In the genomic region with DNA sequence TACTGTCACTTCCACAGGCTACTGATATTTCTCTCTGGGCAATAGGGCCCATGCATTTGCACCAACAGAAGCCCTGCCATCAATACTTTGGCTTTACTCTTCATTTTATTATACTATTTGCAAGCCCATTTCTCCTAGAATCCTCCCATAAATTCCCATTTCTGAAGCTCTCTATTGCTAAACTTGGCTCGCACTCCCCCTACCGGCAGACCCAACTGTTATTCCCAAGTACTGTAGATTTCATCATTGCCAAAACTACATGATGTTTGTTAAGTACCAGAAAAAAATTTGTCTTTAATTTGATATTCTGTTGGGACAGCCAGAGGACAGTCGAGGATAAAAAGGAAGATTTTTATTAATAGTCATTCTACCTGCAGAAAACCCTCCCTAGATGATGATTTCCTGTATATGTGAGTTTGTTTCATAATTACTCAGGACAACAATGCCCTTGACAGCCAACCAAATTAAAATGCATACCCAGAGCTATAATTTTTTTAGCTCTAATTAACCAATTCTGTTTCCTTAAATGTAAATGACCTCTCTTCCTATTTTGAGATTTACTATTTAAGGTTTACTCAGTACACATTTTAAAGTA, we compare ENCODE assay signal across 9 cellular contexts.
DNase-seq lines count a peak whose midpoint lies in the region; ATAC-seq, FAIRE-seq and TF ChIP-seq lines count a peak whose summit lies in the region.
"Had no signal": no experiment of that assay in that cellular context is flagged by ENCODE, and none has a peak within 500 bp of the region (broad histone marks: within the 10 kb centered on the region; RNA-seq: fewer than 3 reads in every experiment).

No MANE protein-coding gene starts in this region.

- CTCF ChIA-PET in CD4-positive, alpha-beta T cell (lab: Charles Lee): no interaction called here

- no peak overlapping the region for H3K4me3 Mint-ChIP-seq in CD4-positive, alpha-beta T cell

- TF ChIP-seq EP300 in upper lobe of left lung (IDR thresholded peaks at IDR 0.05): no peak

- H3K36me3 ChIP-seq in upper lobe of left lung: no peaks in the 10 kb centered on the region

- WGBS in upper lobe of left lung, 2 donors: 4 to 5% methylated on average over 3 of the region's 3 CpGs

- no peaks in the 10 kb centered on the region for H3K36me3 Mint-ChIP-seq in CD4-positive, alpha-beta T cell (ENCODE audit: low read depth)

- no peaks in the 10 kb centered on the region for H3K9me3 Mint-ChIP-seq in CD4-positive, alpha-beta T cell

- peak; percentile 81 for FAIRE-seq in GM19239 (lab: Jason Lieb, UNC)

- H3K4me3 ChIP-seq in upper lobe of left lung: no peak overlapping the region
- H3K4me3 ChIP-seq: skin epidermis had no signal

- H3K27ac Mint-ChIP-seq in CD4-positive, alpha-beta T cell: no peak overlapping the region

- H3K27me3 Mint-ChIP-seq in CD4-positive, alpha-beta T cell: peaks cover 49% of the 10 kb centered on the region

- H3K27ac ChIP-seq in CD4-positive, alpha-beta T cell (ENCODE audit: low read depth, low read length): no peak overlapping the region
- H3K27ac ChIP-seq in upper lobe of left lung: no peak overlapping the region
- H3K27ac ChIP-seq: skin epidermis had no signal

- no peaks in the 10 kb centered on the region for H3K4me1 ChIP-seq in upper lobe of left lung

- no peak for TF ChIP-seq POLR2A in upper lobe of left lung (IDR thresholded peaks at IDR 0.05)

- POLR2A ChIA-PET in CD4-positive, alpha-beta T cell (lab: Charles Lee): no interaction called here

- H3K4me1 Mint-ChIP-seq in CD4-positive, alpha-beta T cell (ENCODE audit: low read depth): no peaks in the 10 kb centered on the region

- TF ChIP-seq CTCF in CD4-positive, alpha-beta T cell (IDR thresholded peaks at IDR 0.05): peak; percentile 52
- peak; percentile 36 to 70 (median 54) for TF ChIP-seq CTCF in upper lobe of left lung (IDR thresholded peaks at IDR 0.05)

- H3K9me3 ChIP-seq in CD4-positive, alpha-beta T cell (ENCODE audit: control insufficient read depth, low read length): no peaks in the 10 kb centered on the region
- no peaks in the 10 kb centered on the region for H3K9me3 ChIP-seq in upper lobe of left lung

- peaks cover 12% of the 10 kb centered on the region for H3K27me3 ChIP-seq in CD4-positive, alpha-beta T cell (ENCODE audit: control insufficient read depth, insufficient read depth, low read length)
- no peaks in the 10 kb centered on the region for H3K27me3 ChIP-seq in upper lobe of left lung

- ATAC-seq in CD4-positive, alpha-beta T cell (ENCODE audit: poor library complexity): no peak
- peak; percentile 96 for ATAC-seq in left lobe of liver
- peak in 1 of 2 donors; percentile 76 for ATAC-seq in upper lobe of left lung (ENCODE audit: low FRiP score in 2 of 2)

- no peak for DNase-seq in CD4-positive, alpha-beta T cell
- DNase-seq in GM19239 (ENCODE audit: insufficient read length, low spot score) (peak; percentile 4), NCI-H69 (lab: John Stamatoyannopoulos, UW) (peak; percentile 58), cerebellum (ENCODE audit: low spot score) (peak; percentile 20), left lobe of liver (ENCODE audit: low spot score) (peak; percentile 72), upper lobe of left lung (peak in 1 of 2 donors; percentile 47), cortex of kidney (lab: John Stamatoyannopoulos, UW) (no peak)
- no peak for DNase-seq in activated CD8-positive, alpha-beta memory T cell treated with anti-CD3 and anti-CD28 coated beads for 24 hours

- intact Hi-C loops in CD4-positive, alpha-beta T cell (cut with DNase I, micrococcal nuclease): no loop called here

Comparison
In these comparisons a context has a peak if more than half of its experiments do, and no peak if none do; other contexts are left out.
1. DNase-seq: peak in GM19239 (single experiment), NCI-H69 (single experiment), cerebellum (single experiment) and left lobe of liver (single experiment); none in CD4-positive, alpha-beta T cell (0 of 10), activated CD8-positive, alpha-beta memory T cell treated with anti-CD3 and anti-CD28 coated beads for 24 hours (single experiment) and cortex of kidney (single experiment).